Comparison of ENCODE assay signal across 17 cellular contexts in the genomic region with DNA sequence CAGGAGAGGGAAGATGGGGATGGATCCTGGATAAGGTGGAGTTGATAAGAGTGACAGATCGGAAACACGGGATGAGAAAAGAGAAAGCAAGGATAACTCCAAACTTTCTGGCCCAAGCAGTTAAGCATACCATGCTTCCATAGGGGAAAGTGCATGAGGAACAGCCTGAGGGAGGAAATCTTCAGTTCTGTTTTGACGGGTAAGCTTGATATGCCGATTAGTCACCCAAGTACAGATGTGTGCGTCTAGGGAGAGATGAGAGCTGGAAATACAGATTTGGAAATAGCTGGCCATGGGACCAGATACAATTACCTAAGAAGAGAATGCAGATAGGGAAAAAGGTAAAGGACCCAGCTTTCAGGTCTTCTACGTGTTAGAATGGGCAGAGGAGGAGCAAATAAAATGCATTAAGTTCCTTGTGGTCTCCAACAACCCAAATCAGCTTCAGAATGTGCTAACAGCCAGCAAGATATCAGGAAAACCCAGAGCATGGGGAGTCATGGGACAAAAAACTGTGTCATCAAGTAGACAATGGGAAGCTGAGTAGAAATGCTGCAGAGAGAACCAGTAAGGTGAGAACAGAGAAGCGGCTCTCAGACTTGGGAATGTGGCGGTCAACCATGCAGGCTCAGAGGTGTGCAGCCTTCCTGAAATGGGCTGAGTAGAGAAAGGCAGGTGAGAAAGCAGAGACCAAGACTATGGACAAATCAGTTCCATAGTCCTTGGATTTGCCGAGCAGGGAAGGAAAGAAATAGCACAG. TPM values are rescaled to one million over a fixed set of nuclear protein-coding genes. Genes with fewer than 3 reads are reported as not detected.
"Had no signal": no experiment of that assay in that cellular context is flagged by ENCODE, and none has a peak within 500 bp of the region (broad histone marks: within the 10 kb centered on the region; RNA-seq: fewer than 3 reads in every experiment).

No MANE protein-coding gene starts in this region.

- H3K4me3 Mint-ChIP-seq: activated CD4-positive, alpha-beta memory T cell treated with anti-CD3 and anti-CD28 coated beads, Interleukin-2, amount 10 ng/mL, durations not matched to agents 7 days and 5 days; activated naive CD8-positive, alpha-beta T cell; nephron progenitor cell; T-cell had no signal

- H3K9me3 Mint-ChIP-seq: activated CD4-positive, alpha-beta memory T cell treated with anti-CD3 and anti-CD28 coated beads, Interleukin-2, amount 10 ng/mL, durations not matched to agents 7 days and 5 days; nephron progenitor cell; T-cell had no signal

- H3K27ac Mint-ChIP-seq: activated CD4-positive, alpha-beta memory T cell treated with anti-CD3 and anti-CD28 coated beads, Interleukin-2, amount 10 ng/mL, durations not matched to agents 7 days and 5 days; activated naive CD8-positive, alpha-beta T cell; nephron progenitor cell; T-cell had no signal

- DNase-seq: activated CD4-positive, alpha-beta memory T cell treated with anti-CD3 and anti-CD28 coated beads, Interleukin-2, amount 10 ng/mL, durations not matched to agents 7 days and 5 days; activated gamma-delta T cell; activated T-cell treated with anti-CD3 and anti-CD28 coated beads, Interleukin-2, amount 50 U/mL, for 48 hours; anterior cingulate cortex; colonic mucosa; effector CD8-positive, alpha-beta T cell; foreskin melanocyte; heart left ventricle; kidney; left ventricle myocardium superior; nephron progenitor cell; ovary; stimulated activated CD4-positive, alpha-beta T cell treated with anti-CD3 and anti-CD28 coated beads, Interleukin-12 subunit alpha, Interleukin-12 subunit beta, amount 100 ng/mL, for 4 hours; stimulated activated naive CD4-positive, alpha-beta T cell treated with Interleukin-2 at 50 U/mL for 16 hours; T-cell had no signal

- H3K9me3 ChIP-seq: colonic mucosa, heart left ventricle, ovary had no signal

- H3K36me3 Mint-ChIP-seq: activated naive CD8-positive, alpha-beta T cell; T-cell had no signal

- ATAC-seq: heart left ventricle, left ventricle myocardium superior, T-cell had no signal

- H3K4me1 ChIP-seq: colonic mucosa had no signal

- H3K4me1 Mint-ChIP-seq: activated CD4-positive, alpha-beta memory T cell treated with anti-CD3 and anti-CD28 coated beads, Interleukin-2, amount 10 ng/mL, durations not matched to agents 7 days and 5 days; nephron progenitor cell; T-cell had no signal

- FAIRE-seq: kidney had no signal

- H3K27ac ChIP-seq: colonic mucosa, heart left ventricle, ovary, VCaP had no signal

- H3K36me3 ChIP-seq: colonic mucosa, heart left ventricle, ovary had no signal

- H3K4me3 ChIP-seq: colonic mucosa, heart left ventricle, ovary had no signal

- H3K27me3 ChIP-seq: colonic mucosa, ovary had no signal

RNA-seq across cellular contexts. Expression of a gene that starts 56.3 kb away (rescaled TPM):
- total RNA-seq: left ventricle myocardium superior, T-cell had no signal
